11 cellular contexts compared by ENCODE assay signal in genomic region chr21:46552274-46552673, GRCh38. TPM values are rescaled to one million over a fixed set of nuclear protein-coding genes. Genes with fewer than 3 reads are reported as not detected.
DNase-seq lines count a peak whose midpoint lies in the region; ATAC-seq and TF ChIP-seq lines count a peak whose summit lies in the region.
"Had no signal": no experiment of that assay in that cellular context is flagged by ENCODE, and none has a peak within 500 bp of the region (broad histone marks: within the 10 kb centered on the region; RNA-seq: fewer than 3 reads in every experiment).

No MANE protein-coding gene starts in this region.

- H3K4me3 Mint-ChIP-seq in activated T-helper 2 cell treated with anti-CD3 and anti-CD28 coated beads, Interferon-gamma antibody, Interleukin-2, Interleukin-4, amounts not matched to agents 10 μg/mL and 5 μg/mL and 100 μg/mL, durations not matched to agents 14 hours and 24 hours and 36 hours (ENCODE audit: low read depth): no peak overlapping the region

- H2AFZ ChIP-seq in osteoblast (ENCODE audit: low read length): no peak overlapping the region

- no peaks in the 10 kb centered on the region for H3K27me3 Mint-ChIP-seq in activated T-helper 2 cell treated with anti-CD3 and anti-CD28 coated beads, Interferon-gamma antibody, Interleukin-2, Interleukin-4, amounts not matched to agents 10 μg/mL and 5 μg/mL and 100 μg/mL, durations not matched to agents 14 hours and 24 hours and 36 hours (ENCODE audit: low read depth)

- peaks cover 44% of the 10 kb centered on the region for H3K4me1 ChIP-seq in effector memory CD4-positive, alpha-beta T cell (ENCODE audit: control insufficient read depth, insufficient read depth, low read length, poor library complexity, severe bottlenecking)
- H3K4me1 ChIP-seq in osteoblast (ENCODE audit: insufficient read depth, low read length): no peaks in the 10 kb centered on the region

- no peak for TF ChIP-seq CTCF in osteoblast (IDR thresholded peaks at IDR 0.05; ENCODE audit: extremely low read depth, low read depth, low read length)

- peaks cover 21% of the 10 kb centered on the region for H3K4me1 Mint-ChIP-seq in activated T-helper 2 cell treated with anti-CD3 and anti-CD28 coated beads, Interferon-gamma antibody, Interleukin-2, Interleukin-4, amounts not matched to agents 10 μg/mL and 5 μg/mL and 100 μg/mL, durations not matched to agents 14 hours and 24 hours and 36 hours (ENCODE audit: low read depth)

- no peak overlapping the region for H3K27ac Mint-ChIP-seq in activated T-helper 2 cell treated with anti-CD3 and anti-CD28 coated beads, Interferon-gamma antibody, Interleukin-2, Interleukin-4, amounts not matched to agents 10 μg/mL and 5 μg/mL and 100 μg/mL, durations not matched to agents 14 hours and 24 hours and 36 hours

- H3K27me3 ChIP-seq in effector memory CD4-positive, alpha-beta T cell (replicated peaks; ENCODE audit: control insufficient read depth, insufficient read depth, low read length, poor library complexity, severe bottlenecking): no peaks in the 10 kb centered on the region
- H3K27me3 ChIP-seq in osteoblast (ENCODE audit: insufficient read depth, low read length): no peaks in the 10 kb centered on the region
- H3K27me3 ChIP-seq: heart right ventricle had no signal

- H3K4me3 ChIP-seq in effector memory CD4-positive, alpha-beta T cell (ENCODE audit: insufficient read depth, low read depth, low read length, poor library complexity, severe bottlenecking): no peak overlapping the region
- no peak overlapping the region for H3K4me3 ChIP-seq in osteoblast (ENCODE audit: insufficient read depth, low read length)

- H3K4me2 ChIP-seq in osteoblast (ENCODE audit: insufficient read depth, low read length): no peak overlapping the region

- no peaks in the 10 kb centered on the region for H3K9me3 ChIP-seq in effector memory CD4-positive, alpha-beta T cell (ENCODE audit: control insufficient read depth, low read length)
- no peaks in the 10 kb centered on the region for H3K9me3 ChIP-seq in osteoblast (ENCODE audit: low read depth, low read length)
- H3K9me3 ChIP-seq: heart right ventricle had no signal

- DNase-seq in GDM1 (lab: John Stamatoyannopoulos, UW): peak; percentile 71
- DNase-seq in NOMO-1 treated with dmso at 0.1 percent for 144 hours (lab: John Stamatoyannopoulos, UW; ENCODE audit: unreplicated experiment): peak; percentile 5
- DNase-seq in effector memory CD4-positive, alpha-beta T cell: no peak
- peak; percentile 17 for DNase-seq in osteoblast (ENCODE audit: insufficient read length, low spot score, missing footprints)
- no peak for DNase-seq in activated T-helper 2 cell treated with anti-CD3 and anti-CD28 coated beads, Interferon-gamma antibody, Interleukin-2, Interleukin-4, amounts not matched to agents 10 μg/mL and 5 μg/mL and 100 μg/mL, durations not matched to agents 14 hours and 24 hours and 36 hours (ENCODE audit: low spot score)
- DNase-seq: heart right ventricle, NCI-H2029 had no signal

- H3K79me2 ChIP-seq in osteoblast (ENCODE audit: insufficient read depth, low read length): no peaks in the 10 kb centered on the region

- H4K20me1 ChIP-seq in osteoblast (ENCODE audit: insufficient read depth, low read length): no peaks in the 10 kb centered on the region

- H3K27ac ChIP-seq in effector memory CD4-positive, alpha-beta T cell (ENCODE audit: insufficient read depth, low read length, poor library complexity, severe bottlenecking): peak overlapping the region; percentile 72
- no peak overlapping the region for H3K27ac ChIP-seq in osteoblast (ENCODE audit: low read depth, low read length)
- H3K27ac ChIP-seq: VCaP had no signal

- peaks cover 11% of the 10 kb centered on the region for H3K36me3 ChIP-seq in effector memory CD4-positive, alpha-beta T cell (ENCODE audit: control insufficient read depth, insufficient read depth, low read length)
- H3K36me3 ChIP-seq in osteoblast (ENCODE audit: insufficient read depth, low read length): peaks cover 79% of the 10 kb centered on the region

- H3K9me3 Mint-ChIP-seq in activated T-helper 2 cell treated with anti-CD3 and anti-CD28 coated beads, Interferon-gamma antibody, Interleukin-2, Interleukin-4, amounts not matched to agents 10 μg/mL and 5 μg/mL and 100 μg/mL, durations not matched to agents 14 hours and 24 hours and 36 hours: no peaks in the 10 kb centered on the region

- H3K36me3 Mint-ChIP-seq in activated T-helper 2 cell treated with anti-CD3 and anti-CD28 coated beads, Interferon-gamma antibody, Interleukin-2, Interleukin-4, amounts not matched to agents 10 μg/mL and 5 μg/mL and 100 μg/mL, durations not matched to agents 14 hours and 24 hours and 36 hours (ENCODE audit: low read depth): peaks cover 51% of the 10 kb centered on the region

- ATAC-seq in GM18519 (IDR thresholded peaks at IDR 0.05; ENCODE audit: low FRiP score, unreplicated experiment): no peak
- ATAC-seq in GM21723 (IDR thresholded peaks at IDR 0.05; ENCODE audit: unreplicated experiment): no peak

- intact Hi-C loops in activated T-helper 2 cell treated with anti-CD3 and anti-CD28 coated beads, Interferon-gamma antibody, Interleukin-2, Interleukin-4, amounts not matched to agents 10 μg/mL and 5 μg/mL and 100 μg/mL, durations not matched to agents 14 hours and 24 hours and 36 hours (cut with micrococcal nuclease): no loop called here

RNA-seq across cellular contexts. Expression of gene S100B, which starts 52.6 kb away (rescaled TPM):
- total RNA-seq in osteoblast: 0.29 and 1.4 TPM in 2 replicates
- total RNA-seq in activated T-helper 2 cell treated with anti-CD3 and anti-CD28 coated beads, Interferon-gamma antibody, Interleukin-2, Interleukin-4, amounts not matched to agents 10 μg/mL and 5 μg/mL and 100 μg/mL, durations not matched to agents 14 hours and 24 hours and 36 hours: not detected in 2 replicates
- total RNA-seq: myocyte had no signal

Comparison
In these comparisons a context has a peak if more than half of its experiments do, and no peak if none do; other contexts are left out.
1. DNase-seq: peak in GDM1 (single experiment), NOMO-1 treated with dmso at 0.1 percent for 144 hours (single experiment) and osteoblast (single experiment); none in effector memory CD4-positive, alpha-beta T cell (0 of 3) and activated T-helper 2 cell treated with anti-CD3 and anti-CD28 coated beads, Interferon-gamma antibody, Interleukin-2, Interleukin-4, amounts not matched to agents 10 μg/mL and 5 μg/mL and 100 μg/mL, durations not matched to agents 14 hours and 24 hours and 36 hours (single experiment).